In the genomic region with DNA sequence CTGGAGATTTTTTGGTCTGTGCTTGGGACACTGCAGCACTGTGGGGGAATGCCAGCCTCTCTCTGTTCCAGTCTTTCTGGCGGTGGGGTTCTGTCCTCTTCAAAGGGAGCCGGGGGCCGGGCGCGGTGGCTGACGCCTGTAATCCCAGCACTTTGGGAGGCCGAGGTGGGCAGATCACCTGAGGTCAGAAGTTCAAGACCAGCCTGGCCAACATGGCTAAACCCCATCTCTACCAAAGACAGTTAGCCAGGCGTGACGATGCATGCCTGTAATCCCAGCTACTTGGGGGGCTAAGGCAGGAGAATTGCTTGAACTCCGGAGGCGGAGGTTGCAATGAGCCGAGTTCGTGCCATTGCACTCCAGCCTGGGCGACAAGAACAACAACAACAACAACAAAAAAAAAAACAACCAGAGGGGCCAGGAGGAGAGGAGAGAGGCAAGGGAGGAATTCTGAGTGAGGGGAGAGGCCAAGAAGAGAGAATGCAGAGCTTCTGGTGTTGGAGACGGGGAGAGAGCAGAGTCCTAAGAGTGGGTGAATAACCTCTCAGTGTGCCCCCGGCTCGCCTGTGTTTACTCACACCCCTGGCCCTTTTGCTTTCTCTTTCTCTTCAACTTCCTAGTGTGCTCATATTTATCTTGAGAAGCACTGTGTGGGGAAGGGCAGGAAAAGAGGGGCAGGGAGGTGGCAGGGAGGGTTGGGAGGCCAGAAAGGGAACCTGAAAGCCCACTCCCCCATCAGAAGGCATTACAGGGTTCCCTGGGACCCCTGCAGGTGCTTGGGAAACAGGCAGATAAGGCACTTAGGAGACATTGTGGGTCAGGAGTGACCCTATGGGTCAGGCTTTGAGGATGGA, we compare ENCODE assay signal across 8 cellular contexts. TPM values are rescaled to one million over a fixed set of nuclear protein-coding genes. Genes with fewer than 3 reads are reported as not detected.
DNase-seq lines count a peak whose midpoint lies in the region; ATAC-seq, FAIRE-seq and TF ChIP-seq lines count a peak whose summit lies in the region.

No MANE protein-coding gene starts in this region.

- H3K36me3 ChIP-seq in kidney (ENCODE audit: control insufficient read depth in 1 of 2, insufficient read depth in 2 of 2, low read length in 2 of 2) (no peaks in the 10 kb centered on the region), tibial nerve (no peaks in the 10 kb centered on the region)

- intact Hi-C loops in kidney (cut with DNase I): no loop called here

- H3K9me3 ChIP-seq in kidney (ENCODE audit: control insufficient read depth in 1 of 2, low read length in 2 of 2) (no peaks in the 10 kb centered on the region), tibial nerve (no peaks in the 10 kb centered on the region)

- no peak for TF ChIP-seq POLR2A in tibial nerve (IDR thresholded peaks at IDR 0.05)

- no peak for TF ChIP-seq EP300 in tibial nerve (IDR thresholded peaks at IDR 0.05)

- WGBS in tibial nerve, 2 donors: 68 to 70% methylated on average over 17 of the region's 17 CpGs

- peak overlapping the region; percentile 32 to 96 for H3K9ac ChIP-seq in kidney (ENCODE audit: low read length in 2 of 2)

- TF ChIP-seq CTCF in kidney (IDR thresholded peaks at IDR 0.05; ENCODE audit: borderline replicate concordance, extremely low read depth, insufficient read depth): no peak
- TF ChIP-seq CTCF in tibial nerve (IDR thresholded peaks at IDR 0.05): no peak

- ATAC-seq in HG02759 (IDR thresholded peaks at IDR 0.05; ENCODE audit: unreplicated experiment) (no peak), HG03097 (IDR thresholded peaks at IDR 0.05; ENCODE audit: low FRiP score, unreplicated experiment) (no peak), HG02852 (IDR thresholded peaks at IDR 0.05; ENCODE audit: unreplicated experiment) (no peak)

- FAIRE-seq in kidney (lab: Jason Lieb, UNC): no peak

- DNase-seq in activated CD8-positive, alpha-beta memory T cell treated with anti-CD3 and anti-CD28 coated beads for 24 hours: peak; percentile 74
- no peak for DNase-seq in activated CD8-positive, alpha-beta memory T cell treated with anti-CD3 and anti-CD28 coated beads, Interleukin-2, amount 50 U/mL, for 48 hours
- DNase-seq in activated T-cell treated with anti-CD3 and anti-CD28 coated beads for 4 hours: peak; percentile 20
- peak; percentile 53 for DNase-seq in kidney
- DNase-seq in tibial nerve (ENCODE audit: low spot score in 2 of 2): no peak

- H3K27ac ChIP-seq in kidney (ENCODE audit: low read depth in 2 of 2, low read length in 2 of 2) (peak overlapping the region; percentile 38 to 84), tibial nerve (peak overlapping the region in 3 of 4 donors; percentile 68 to 88 (median 73))

- H3K4me3 ChIP-seq in kidney (ENCODE audit: low read length in 2 of 2) (peak overlapping the region in 1 of 2 donors; percentile 32), tibial nerve (peak overlapping the region in 2 of 4 donors; percentile 5 to 23)

- no peaks in the 10 kb centered on the region for H3K27me3 ChIP-seq in tibial nerve

- H3K4me1 ChIP-seq in kidney (ENCODE audit: control insufficient read depth in 1 of 2, insufficient read depth in 1 of 2, low read depth in 1 of 2, low read length in 2 of 2): peaks cover 19 to 33% of the 10 kb centered on the region in 2 donors
- peaks cover 0 to 49% (median 20%) of the 10 kb centered on the region in 4 donors for H3K4me1 ChIP-seq in tibial nerve

RNA-seq across cellular contexts. Expression of a gene that starts 3.2 kb away (rescaled TPM):
- total RNA-seq in kidney (247 TPM), tibial nerve (100 to 1,000 TPM; 143 to 156 (median 145) TPM)
- polyA plus RNA-seq in kidney (ENCODE audit: insufficient read depth, low read depth, low replicate concordance): 127 TPM

RNA-seq across cellular contexts. Expression of a gene that starts 16.4 kb away (rescaled TPM):
- total RNA-seq in kidney: 14.7 TPM
- polyA plus RNA-seq in kidney (ENCODE audit: insufficient read depth, low read depth, low replicate concordance): 3.9 TPM
- total RNA-seq in tibial nerve: 10 to 100 TPM in 2 of 4 donors, 1 to 10 TPM in 2; 6.6 to 17.1 (median 8.9) TPM

RNA-seq across cellular contexts. Expression of a gene that starts 29.2 kb away (rescaled TPM):
- total RNA-seq in kidney (76.6 TPM), tibial nerve (100 to 1,000 TPM in 3 of 4 donors, 10 to 100 TPM in 1; 53.8 to 117 (median 111) TPM)
- polyA plus RNA-seq in kidney (ENCODE audit: insufficient read depth, low read depth, low replicate concordance): 98.6 TPM

RNA-seq across cellular contexts. Expression of a gene that starts 38.1 kb away (rescaled TPM):
- total RNA-seq in kidney (39.9 TPM), tibial nerve (10 to 100 TPM; 13.2 to 34.1 (median 25.3) TPM)
- 54.7 TPM for polyA plus RNA-seq in kidney (ENCODE audit: insufficient read depth, low read depth, low replicate concordance)

Comparison
In these comparisons a context has a peak if more than half of its experiments do, and no peak if none do; other contexts are left out.
1. DNase-seq: peak in activated CD8-positive, alpha-beta memory T cell treated with anti-CD3 and anti-CD28 coated beads for 24 hours (single experiment), activated T-cell treated with anti-CD3 and anti-CD28 coated beads for 4 hours (single experiment) and kidney (single experiment); none in activated CD8-positive, alpha-beta memory T cell treated with anti-CD3 and anti-CD28 coated beads, Interleukin-2, amount 50 U/mL, for 48 hours (single experiment) and tibial nerve (0 of 2).